Comparison of ENCODE assay signal across 8 cellular contexts in the genomic region with DNA sequence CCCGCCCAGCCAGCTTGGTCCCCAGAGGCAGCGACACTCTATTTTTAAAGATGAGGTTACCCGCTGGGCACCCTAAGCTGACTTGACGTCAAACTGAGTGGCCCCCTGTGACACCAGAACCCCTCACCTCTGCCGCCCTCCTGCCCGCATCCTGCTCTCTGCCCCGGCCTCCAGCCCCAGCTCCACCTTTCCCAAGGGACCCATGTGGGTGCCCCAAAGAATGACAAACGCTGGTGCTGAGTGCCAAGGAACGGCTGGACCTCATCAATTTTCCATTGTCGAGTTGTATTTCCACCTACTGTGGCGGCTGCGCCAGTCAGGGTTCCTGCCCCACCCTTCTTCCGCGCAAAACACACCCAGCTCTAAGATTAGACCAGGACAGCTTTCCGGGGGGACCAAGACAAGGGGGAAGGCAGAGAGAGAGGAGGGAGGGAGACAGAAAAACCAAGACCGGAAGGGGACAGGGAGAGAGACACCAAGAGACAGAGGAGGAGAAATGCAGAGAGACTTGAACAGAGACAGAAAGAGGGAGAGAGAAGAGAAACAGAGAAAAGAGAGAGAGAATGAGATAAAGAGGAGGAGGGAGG. TPM values are rescaled to one million over a fixed set of nuclear protein-coding genes. Genes with fewer than 3 reads are reported as not detected.
A peak's percentile ranks its signal among the peaks of the same experiment; 100 is the strongest.
DNase-seq lines count a peak whose midpoint lies in the region; ATAC-seq and TF ChIP-seq lines count a peak whose summit lies in the region.

No MANE protein-coding gene starts in this region.

- H3K9ac ChIP-seq in OCI-LY3 (ENCODE audit: low read length) = peak overlapping the region; percentile 69
- H3K9ac ChIP-seq in neural progenitor cell = no peak overlapping the region

- peak overlapping the region; percentile 86 for H3K27ac Mint-ChIP-seq in dendritic cell treated with granulocyte-macrophage colony-stimulating factor and Interleukin-4, amounts not matched to agents 40 ng/mL and 50 ng/mL, for 4 days
- no peak overlapping the region for H3K27ac Mint-ChIP-seq in neural progenitor cell

- H3K27me3 ChIP-seq in OCI-LY3 (ENCODE audit: low read depth, low read length) = no peaks in the 10 kb centered on the region
- peaks cover 38% of the 10 kb centered on the region for H3K27me3 ChIP-seq in neural progenitor cell

- H2AFZ ChIP-seq in OCI-LY3 (ENCODE audit: low read depth, low read length) = no peak overlapping the region
- H2AFZ ChIP-seq in neural progenitor cell (replicated peaks) = no peak overlapping the region

- peaks cover 19% of the 10 kb centered on the region for H3K36me3 Mint-ChIP-seq in dendritic cell treated with granulocyte-macrophage colony-stimulating factor and Interleukin-4, amounts not matched to agents 40 ng/mL and 50 ng/mL, for 4 days (ENCODE audit: low read depth)
- H3K36me3 Mint-ChIP-seq in neural progenitor cell = peaks cover 5% of the 10 kb centered on the region

- H3K4me1 Mint-ChIP-seq in dendritic cell treated with granulocyte-macrophage colony-stimulating factor and Interleukin-4, amounts not matched to agents 40 ng/mL and 50 ng/mL, for 4 days (ENCODE audit: low read depth) = peaks cover 10% of the 10 kb centered on the region
- H3K4me1 Mint-ChIP-seq in neural progenitor cell = peaks cover 17% of the 10 kb centered on the region

- no peak for TF ChIP-seq CTCF in GM12875 (IDR thresholded peaks at IDR 0.05; ENCODE audit: borderline replicate concordance, insufficient read depth, low read depth, low read length)
- TF ChIP-seq CTCF in OCI-LY3 (IDR thresholded peaks at IDR 0.05; ENCODE audit: low read depth, low read length) = no peak
- TF ChIP-seq CTCF in neural progenitor cell (IDR thresholded peaks at IDR 0.05) = no peak

- H3K9me3 ChIP-seq in OCI-LY3 (ENCODE audit: insufficient read depth, low read length) (no peaks in the 10 kb centered on the region), neural progenitor cell (ENCODE audit: low read depth) (no peaks in the 10 kb centered on the region)

- H4K20me1 ChIP-seq in OCI-LY3 (ENCODE audit: insufficient read depth, low read length) = peaks cover 6% of the 10 kb centered on the region; the same call in 1 of the 2 replicates
- H4K20me1 ChIP-seq in neural progenitor cell (ENCODE audit: low read depth) = peaks cover 15% of the 10 kb centered on the region

- peak overlapping the region; percentile 94 for H3K4me3 ChIP-seq in GM12875 (ENCODE audit: low read depth, low read length)
- H3K4me3 ChIP-seq in OCI-LY3 (ENCODE audit: low read length) = peak overlapping the region; percentile 97
- peak overlapping the region; percentile 65 for H3K4me3 ChIP-seq in neural progenitor cell

- no peaks in the 10 kb centered on the region for H3K27me3 Mint-ChIP-seq in dendritic cell treated with granulocyte-macrophage colony-stimulating factor and Interleukin-4, amounts not matched to agents 40 ng/mL and 50 ng/mL, for 4 days
- H3K27me3 Mint-ChIP-seq in neural progenitor cell (ENCODE audit: insufficient read depth, low read depth) = peaks cover 7% of the 10 kb centered on the region

- no peak for ATAC-seq in HG02763 (IDR thresholded peaks at IDR 0.05; ENCODE audit: unreplicated experiment)

- no peak overlapping the region for H3K27ac ChIP-seq in OCI-LY3 (ENCODE audit: low read length)
- no peak overlapping the region for H3K27ac ChIP-seq in neural progenitor cell

- H3K79me2 ChIP-seq in OCI-LY3 (ENCODE audit: low read length) = peaks cover 40% of the 10 kb centered on the region
- peaks cover 46% of the 10 kb centered on the region for H3K79me2 ChIP-seq in neural progenitor cell (ENCODE audit: low read depth)

- peak overlapping the region; percentile 99 for H3K4me2 ChIP-seq in OCI-LY3 (ENCODE audit: low read length)
- H3K4me2 ChIP-seq in neural progenitor cell = peak overlapping the region; percentile 80

- H3K9me3 Mint-ChIP-seq in dendritic cell treated with granulocyte-macrophage colony-stimulating factor and Interleukin-4, amounts not matched to agents 40 ng/mL and 50 ng/mL, for 4 days = no peaks in the 10 kb centered on the region
- no peaks in the 10 kb centered on the region for H3K9me3 Mint-ChIP-seq in neural progenitor cell

- no peak for DNase-seq in neural progenitor cell (ENCODE audit: low spot score)
- no peak for DNase-seq in NCI-H446 treated with DMSO at 0.1 percent for 48 hours (lab: John Stamatoyannopoulos, UW)
- DNase-seq in NCI-H1417 (lab: John Stamatoyannopoulos, UW) = no peak
- DNase-seq in KG1 (lab: John Stamatoyannopoulos, UW) = no peak

- H3F3A ChIP-seq in neural progenitor cell (ENCODE audit: low read depth) = no peaks in the 10 kb centered on the region

- intact Hi-C loops in dendritic cell treated with granulocyte-macrophage colony-stimulating factor and Interleukin-4, amounts not matched to agents 40 ng/mL and 50 ng/mL, for 4 days (cut with micrococcal nuclease) = loop anchor here (5.0 kb wide), 1 partner anchor 59 kb away; no protein-coding TSS in a partner anchor

- H3K36me3 ChIP-seq in OCI-LY3 (replicated peaks; ENCODE audit: low read depth, low read length) (no peaks in the 10 kb centered on the region), neural progenitor cell (no peaks in the 10 kb centered on the region)

- peak overlapping the region; percentile 98 for H3K4me3 Mint-ChIP-seq in dendritic cell treated with granulocyte-macrophage colony-stimulating factor and Interleukin-4, amounts not matched to agents 40 ng/mL and 50 ng/mL, for 4 days
- H3K4me3 Mint-ChIP-seq in neural progenitor cell = peak overlapping the region; percentile 94

- H3K4me1 ChIP-seq in OCI-LY3 (ENCODE audit: low read length) = peaks cover 7% of the 10 kb centered on the region; the same call in 1 of the 2 replicates
- no peaks in the 10 kb centered on the region for H3K4me1 ChIP-seq in neural progenitor cell

RNA-seq across cellular contexts. Expression of a gene that starts 2.0 kb away (rescaled TPM):
- 14.6 and 22.6 TPM in 2 replicates for total RNA-seq in neural progenitor cell (ENCODE audit: low replicate concordance)
